1 cellular context compared by ENCODE assay signal in the genomic region with DNA sequence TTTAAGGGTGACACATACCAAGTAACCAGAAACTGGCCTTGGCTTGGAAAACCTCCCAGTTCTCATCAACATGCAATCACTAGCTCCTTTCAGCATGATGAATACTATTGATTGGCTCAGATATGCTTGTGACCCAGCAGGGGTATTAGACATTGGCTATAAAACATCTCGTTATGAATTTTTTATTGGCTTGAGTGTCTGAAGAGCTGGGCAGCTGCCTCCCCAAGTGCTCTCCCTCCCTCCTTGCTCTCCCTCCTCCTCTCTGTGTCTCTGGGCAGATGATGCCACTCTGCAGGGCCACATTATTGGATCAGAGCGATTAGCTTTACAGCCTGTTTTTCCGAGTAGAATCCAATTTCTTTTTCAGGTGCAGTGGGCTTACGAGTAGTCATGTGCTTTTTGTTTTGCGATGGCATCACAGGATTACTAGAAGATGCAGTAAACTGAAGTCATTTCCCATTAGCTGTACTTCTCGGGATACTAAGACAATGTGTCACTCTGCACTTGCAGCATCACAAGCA.
A peak's percentile ranks its signal among the peaks of the same experiment; 100 is the strongest.
TF ChIP-seq lines count a peak whose summit lies in the region.

No MANE protein-coding gene starts in this region.

TF ChIP-seq in HEK293, 187 proteins besides CTCF, POLR2A, EP300 and RAD21 (continued from another document and continues in another):
- TF ChIP-seq, protein P1, sequence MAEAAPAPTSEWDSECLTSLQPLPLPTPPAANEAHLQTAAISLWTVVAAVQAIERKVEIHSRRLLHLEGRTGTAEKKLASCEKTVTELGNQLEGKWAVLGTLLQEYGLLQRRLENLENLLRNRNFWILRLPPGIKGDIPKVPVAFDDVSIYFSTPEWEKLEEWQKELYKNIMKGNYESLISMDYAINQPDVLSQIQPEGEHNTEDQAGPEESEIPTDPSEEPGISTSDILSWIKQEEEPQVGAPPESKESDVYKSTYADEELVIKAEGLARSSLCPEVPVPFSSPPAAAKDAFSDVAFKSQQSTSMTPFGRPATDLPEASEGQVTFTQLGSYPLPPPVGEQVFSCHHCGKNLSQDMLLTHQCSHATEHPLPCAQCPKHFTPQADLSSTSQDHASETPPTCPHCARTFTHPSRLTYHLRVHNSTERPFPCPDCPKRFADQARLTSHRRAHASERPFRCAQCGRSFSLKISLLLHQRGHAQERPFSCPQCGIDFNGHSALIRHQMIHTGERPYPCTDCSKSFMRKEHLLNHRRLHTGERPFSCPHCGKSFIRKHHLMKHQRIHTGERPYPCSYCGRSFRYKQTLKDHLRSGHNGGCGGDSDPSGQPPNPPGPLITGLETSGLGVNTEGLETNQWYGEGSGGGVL (tag by site-specific recombination; IDR thresholded peaks at IDR 0.05) = peak; percentile 94
- no peak for TF ChIP-seq ZNF146 (tag by site-specific recombination; IDR thresholded peaks at IDR 0.05)
- TF ChIP-seq ZNF792 (tag by site-specific recombination; IDR thresholded peaks at IDR 0.05) = no peak
- no peak for TF ChIP-seq ZNF302 (tag by site-specific recombination; IDR thresholded peaks at IDR 0.05; ENCODE audit: low read depth)
- TF ChIP-seq YY2 (tag by site-specific recombination; IDR thresholded peaks at IDR 0.05) = no peak
- TF ChIP-seq ZNF354C (tag by site-specific recombination; IDR thresholded peaks at IDR 0.05; ENCODE audit: borderline replicate concordance, low read depth) = no peak
- TF ChIP-seq, protein P2, sequence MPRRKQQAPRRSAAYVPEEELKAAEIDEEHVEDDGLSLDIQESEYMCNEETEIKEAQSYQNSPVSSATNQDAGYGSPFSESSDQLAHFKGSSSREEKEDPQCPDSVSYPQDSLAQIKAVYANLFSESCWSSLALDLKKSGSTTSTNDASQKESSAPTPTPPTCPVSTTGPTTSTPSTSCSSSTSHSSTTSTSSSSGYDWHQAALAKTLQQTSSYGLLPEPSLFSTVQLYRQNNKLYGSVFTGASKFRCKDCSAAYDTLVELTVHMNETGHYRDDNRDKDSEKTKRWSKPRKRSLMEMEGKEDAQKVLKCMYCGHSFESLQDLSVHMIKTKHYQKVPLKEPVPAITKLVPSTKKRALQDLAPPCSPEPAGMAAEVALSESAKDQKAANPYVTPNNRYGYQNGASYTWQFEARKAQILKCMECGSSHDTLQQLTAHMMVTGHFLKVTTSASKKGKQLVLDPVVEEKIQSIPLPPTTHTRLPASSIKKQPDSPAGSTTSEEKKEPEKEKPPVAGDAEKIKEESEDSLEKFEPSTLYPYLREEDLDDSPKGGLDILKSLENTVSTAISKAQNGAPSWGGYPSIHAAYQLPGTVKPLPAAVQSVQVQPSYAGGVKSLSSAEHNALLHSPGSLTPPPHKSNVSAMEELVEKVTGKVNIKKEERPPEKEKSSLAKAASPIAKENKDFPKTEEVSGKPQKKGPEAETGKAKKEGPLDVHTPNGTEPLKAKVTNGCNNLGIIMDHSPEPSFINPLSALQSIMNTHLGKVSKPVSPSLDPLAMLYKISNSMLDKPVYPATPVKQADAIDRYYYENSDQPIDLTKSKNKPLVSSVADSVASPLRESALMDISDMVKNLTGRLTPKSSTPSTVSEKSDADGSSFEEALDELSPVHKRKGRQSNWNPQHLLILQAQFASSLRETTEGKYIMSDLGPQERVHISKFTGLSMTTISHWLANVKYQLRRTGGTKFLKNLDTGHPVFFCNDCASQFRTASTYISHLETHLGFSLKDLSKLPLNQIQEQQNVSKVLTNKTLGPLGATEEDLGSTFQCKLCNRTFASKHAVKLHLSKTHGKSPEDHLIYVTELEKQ (tag by site-specific recombination; IDR thresholded peaks at IDR 0.05; ENCODE audit: borderline replicate concordance) = no peak
- no peak for TF ChIP-seq PATZ1 (tag by site-specific recombination; IDR thresholded peaks at IDR 0.05)
- TF ChIP-seq ZNF624 (tag by site-specific recombination; IDR thresholded peaks at IDR 0.05) = no peak
- TF ChIP-seq ZNF488 (tag by site-specific recombination; IDR thresholded peaks at IDR 0.05) = no peak
- no peak for TF ChIP-seq ZNF292 (tag by site-specific recombination; IDR thresholded peaks at IDR 0.05; ENCODE audit: borderline replicate concordance, low read depth)
- peak; percentile 82 for TF ChIP-seq ZBTB21 (tag by site-specific recombination; IDR thresholded peaks at IDR 0.05)
- TF ChIP-seq, protein P3, sequence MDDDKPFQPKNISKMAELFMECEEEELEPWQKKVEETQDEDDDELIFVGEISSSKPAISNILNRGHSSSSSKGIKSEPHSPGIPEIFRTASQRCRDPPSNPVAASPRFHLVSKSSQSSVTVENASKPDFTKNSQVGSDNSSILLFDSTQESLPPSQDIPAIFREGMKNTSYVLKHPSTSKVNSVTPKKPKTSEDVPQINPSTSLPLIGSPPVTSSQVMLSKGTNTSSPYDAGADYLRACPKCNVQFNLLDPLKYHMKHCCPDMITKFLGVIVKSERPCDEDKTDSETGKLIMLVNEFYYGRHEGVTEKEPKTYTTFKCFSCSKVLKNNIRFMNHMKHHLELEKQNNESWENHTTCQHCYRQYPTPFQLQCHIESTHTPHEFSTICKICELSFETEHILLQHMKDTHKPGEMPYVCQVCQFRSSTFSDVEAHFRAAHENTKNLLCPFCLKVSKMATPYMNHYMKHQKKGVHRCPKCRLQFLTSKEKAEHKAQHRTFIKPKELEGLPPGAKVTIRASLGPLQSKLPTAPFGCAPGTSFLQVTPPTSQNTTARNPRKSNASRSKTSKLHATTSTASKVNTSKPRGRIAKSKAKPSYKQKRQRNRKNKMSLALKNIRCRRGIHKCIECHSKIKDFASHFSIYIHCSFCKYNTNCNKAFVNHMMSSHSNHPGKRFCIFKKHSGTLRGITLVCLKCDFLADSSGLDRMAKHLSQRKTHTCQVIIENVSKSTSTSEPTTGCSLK (tag by site-specific recombination; IDR thresholded peaks at IDR 0.05) = no peak
- TF ChIP-seq ZEB2 (tag by site-specific recombination; IDR thresholded peaks at IDR 0.05) = peak; percentile 57
- TF ChIP-seq TRIM28 (IDR thresholded peaks at IDR 0.05; ENCODE audit: borderline replicate concordance, low read length) = no peak
- no peak for TF ChIP-seq KLF10 (tag by site-specific recombination; IDR thresholded peaks at IDR 0.05)
- 0 out of 2 replicates have a peak, but pooled peaks have one; percentile 19 for TF ChIP-seq GLIS2 (tag by site-specific recombination; IDR thresholded peaks at IDR 0.05)
- TF ChIP-seq, protein P4, sequence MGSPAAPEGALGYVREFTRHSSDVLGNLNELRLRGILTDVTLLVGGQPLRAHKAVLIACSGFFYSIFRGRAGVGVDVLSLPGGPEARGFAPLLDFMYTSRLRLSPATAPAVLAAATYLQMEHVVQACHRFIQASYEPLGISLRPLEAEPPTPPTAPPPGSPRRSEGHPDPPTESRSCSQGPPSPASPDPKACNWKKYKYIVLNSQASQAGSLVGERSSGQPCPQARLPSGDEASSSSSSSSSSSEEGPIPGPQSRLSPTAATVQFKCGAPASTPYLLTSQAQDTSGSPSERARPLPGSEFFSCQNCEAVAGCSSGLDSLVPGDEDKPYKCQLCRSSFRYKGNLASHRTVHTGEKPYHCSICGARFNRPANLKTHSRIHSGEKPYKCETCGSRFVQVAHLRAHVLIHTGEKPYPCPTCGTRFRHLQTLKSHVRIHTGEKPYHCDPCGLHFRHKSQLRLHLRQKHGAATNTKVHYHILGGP (tag by site-specific recombination; IDR thresholded peaks at IDR 0.05) = peak; percentile 84
- TF ChIP-seq ZNF24 (tag by site-specific recombination; IDR thresholded peaks at IDR 0.05) = 0 out of 2 replicates have a peak, but pooled peaks have one; percentile 61
- no peak for TF ChIP-seq ZNF830 (tag by site-specific recombination; IDR thresholded peaks at IDR 0.05; ENCODE audit: low read depth)
- no peak for TF ChIP-seq ZNF704 (tag by site-specific recombination; IDR thresholded peaks at IDR 0.05)
- no peak for TF ChIP-seq SALL2 (tag by site-specific recombination; IDR thresholded peaks at IDR 0.05; ENCODE audit: borderline replicate concordance)
- no peak for TF ChIP-seq ZNF514 (tag by site-specific recombination; IDR thresholded peaks at IDR 0.05)
- TF ChIP-seq ZNF501 (tag by site-specific recombination; IDR thresholded peaks at IDR 0.05) = 0 out of 2 replicates have a peak, but pooled peaks have one; percentile 8
- no peak; the same call in 1 of the 2 replicates for TF ChIP-seq PRDM1 (tag by site-specific recombination; IDR thresholded peaks at IDR 0.05)
- TF ChIP-seq ZNF239 (tag by site-specific recombination; IDR thresholded peaks at IDR 0.05) = no peak
- no peak for TF ChIP-seq ZXDB (tag by site-specific recombination; IDR thresholded peaks at IDR 0.05)
- no peak for TF ChIP-seq GLI4 (tag by site-specific recombination; IDR thresholded peaks at IDR 0.05)
- TF ChIP-seq ZNF555 (tag by site-specific recombination; conservative IDR thresholded peaks at IDR 0.05) = no peak
- no peak for TF ChIP-seq ZNF221 (tag by site-specific recombination; IDR thresholded peaks at IDR 0.05; ENCODE audit: borderline replicate concordance)
- TF ChIP-seq ZNF324 (tag by site-specific recombination; IDR thresholded peaks at IDR 0.05) = no peak
- no peak for TF ChIP-seq ZNF2 (tag by site-specific recombination; IDR thresholded peaks at IDR 0.05)
- TF ChIP-seq PBX3 (CRISPR knock-in tag; IDR thresholded peaks at IDR 0.05) = no peak
- peak; percentile 77 for TF ChIP-seq ZNF629 (tag by site-specific recombination; IDR thresholded peaks at IDR 0.05)
- TF ChIP-seq ZFP69B (tag by site-specific recombination; IDR thresholded peaks at IDR 0.05) = no peak
- no peak for TF ChIP-seq ZNF138 (tag by site-specific recombination; IDR thresholded peaks at IDR 0.05; ENCODE audit: borderline replicate concordance)
- no peak for TF ChIP-seq ZNF670 (tag by site-specific recombination; IDR thresholded peaks at IDR 0.05; ENCODE audit: low read depth)
- TF ChIP-seq, protein P5, sequence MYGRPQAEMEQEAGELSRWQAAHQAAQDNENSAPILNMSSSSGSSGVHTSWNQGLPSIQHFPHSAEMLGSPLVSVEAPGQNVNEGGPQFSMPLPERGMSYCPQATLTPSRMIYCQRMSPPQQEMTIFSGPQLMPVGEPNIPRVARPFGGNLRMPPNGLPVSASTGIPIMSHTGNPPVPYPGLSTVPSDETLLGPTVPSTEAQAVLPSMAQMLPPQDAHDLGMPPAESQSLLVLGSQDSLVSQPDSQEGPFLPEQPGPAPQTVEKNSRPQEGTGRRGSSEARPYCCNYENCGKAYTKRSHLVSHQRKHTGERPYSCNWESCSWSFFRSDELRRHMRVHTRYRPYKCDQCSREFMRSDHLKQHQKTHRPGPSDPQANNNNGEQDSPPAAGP (tag by site-specific recombination; IDR thresholded peaks at IDR 0.05) = no peak
- TF ChIP-seq ZNF692 (tag by site-specific recombination; IDR thresholded peaks at IDR 0.05) = peak; percentile 35; the same call in 1 of the 2 replicates
- TF ChIP-seq ZFP37 (tag by site-specific recombination; IDR thresholded peaks at IDR 0.05) = 0 out of 2 replicates have a peak, but pooled peaks have one; percentile 22
- TF ChIP-seq ZNF510 (tag by site-specific recombination; IDR thresholded peaks at IDR 0.05; ENCODE audit: insufficient replicate concordance) = no peak
- TF ChIP-seq MEIS1 (CRISPR knock-in tag; IDR thresholded peaks at IDR 0.05; ENCODE audit: borderline replicate concordance) = no peak
- TF ChIP-seq, protein P6, sequence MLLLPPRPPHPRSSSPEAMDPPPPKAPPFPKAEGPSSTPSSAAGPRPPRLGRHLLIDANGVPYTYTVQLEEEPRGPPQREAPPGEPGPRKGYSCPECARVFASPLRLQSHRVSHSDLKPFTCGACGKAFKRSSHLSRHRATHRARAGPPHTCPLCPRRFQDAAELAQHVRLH (tag by site-specific recombination; IDR thresholded peaks at IDR 0.05) = no peak
- no peak for TF ChIP-seq ZNF202 (tag by site-specific recombination; IDR thresholded peaks at IDR 0.05; ENCODE audit: borderline replicate concordance)
